Comparison of ENCODE assay signal across 2 cellular contexts in genomic region chr16:25078386-25078978, GRCh38.
TF ChIP-seq lines count a peak whose summit lies in the region.

No MANE protein-coding gene starts in this region.

TF ChIP-seq in HepG2, 621 proteins besides CTCF, POLR2A, EP300 and RAD21:
- TF ChIP-seq NR0B2 (CRISPR knock-in tag; IDR thresholded peaks at IDR 0.05) = no peak
- 0 out of 2 replicates have a peak, but pooled peaks have one; percentile 33 for TF ChIP-seq CBX2 (IDR thresholded peaks at IDR 0.05; ENCODE audit: low read depth, low read length)
- TF ChIP-seq CBX2 (CRISPR knock-in tag; IDR thresholded peaks at IDR 0.05; ENCODE audit: low read depth) = no peak

TF ChIP-seq in K562, 482 proteins besides CTCF, POLR2A, EP300 and RAD21:
- TF ChIP-seq CBX3 (IDR thresholded peaks at IDR 0.05; ENCODE audit: borderline replicate concordance in 1 of 2, low read length in 2 of 2) (peak in 1 of 2 experiments; percentile 82; a peak in 1 of 3 replicates), ZNF121 (CRISPR knock-in tag; conservative IDR thresholded peaks at IDR 0.05) (no peak), ZNF280A (IDR thresholded peaks at IDR 0.05; ENCODE audit: low read depth, partially characterized antibody) (peak; percentile 17), ZNF507 (tag; conservative IDR thresholded peaks at IDR 0.05) (peak; percentile 46)
